In the genomic region with DNA sequence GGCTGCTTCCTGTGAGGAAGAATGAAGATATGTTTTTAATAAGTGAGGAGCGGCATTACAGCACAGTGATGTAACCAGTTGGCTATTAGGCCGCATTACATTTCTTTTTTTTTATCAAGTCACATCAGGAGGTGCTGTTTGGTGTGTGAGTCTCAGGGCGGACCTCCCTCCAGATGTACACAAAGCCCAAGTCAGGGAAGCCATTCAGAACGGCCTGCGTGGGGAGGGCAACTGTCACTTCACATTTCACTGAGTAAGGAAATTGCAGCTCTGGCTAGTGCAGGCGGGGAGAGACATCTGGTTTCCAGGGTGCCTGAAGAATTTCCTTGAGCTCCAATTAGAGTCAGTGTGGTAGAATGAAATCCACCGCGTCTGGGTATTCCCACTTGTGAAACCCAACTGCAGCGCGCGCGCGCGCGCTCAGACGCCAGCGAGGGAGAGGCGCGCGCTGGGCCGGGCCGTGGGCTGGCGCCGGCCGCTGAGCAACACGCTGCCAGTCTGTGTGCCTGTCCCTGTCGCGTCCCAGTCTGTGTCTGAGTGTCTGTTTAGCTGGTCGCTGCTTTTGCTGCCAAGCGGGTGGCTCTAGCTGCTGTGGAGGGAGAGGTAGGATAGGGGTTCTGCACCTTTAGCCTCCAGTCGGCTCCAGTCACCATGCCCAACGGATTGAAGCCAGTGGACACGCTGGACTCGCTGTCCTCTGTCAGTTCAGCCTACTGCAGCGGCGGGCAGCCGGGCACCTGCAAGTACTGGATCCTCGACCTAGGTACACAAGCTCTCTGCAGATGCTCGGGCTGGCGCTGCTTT, we compare ENCODE assay signal across 8 cellular contexts.
DNase-seq lines count a peak whose midpoint lies in the region; ATAC-seq lines count a peak whose summit lies in the region.

No MANE protein-coding gene starts in this region.

- ATAC-seq in left ventricle myocardium superior (peak; percentile 92), HG02973 (IDR thresholded peaks at IDR 0.05; ENCODE audit: unreplicated experiment) (no peak)

- DNase-seq in G401 (ENCODE audit: low spot score) (peak; percentile 57), amniotic stem cell (lab: John Stamatoyannopoulos, UW) (peak; percentile 90), left ventricle myocardium superior (peak; percentile 87), NCI-H82 (lab: John Stamatoyannopoulos, UW) (no peak)
- no peak for DNase-seq in activated CD8-positive, alpha-beta memory T cell treated with anti-CD3 and anti-CD28 coated beads, Interleukin-2, amount 50 U/mL, for 4 hours
- DNase-seq in activated CD4-positive, alpha-beta T cell treated with anti-CD3 and anti-CD28 coated beads for 48 hours: no peak

- H3K9ac ChIP-seq in rectal smooth muscle tissue (ENCODE audit: low read length): no peak overlapping the region

- H3K4me3 ChIP-seq in rectal smooth muscle tissue (ENCODE audit: low read length): peak overlapping the region; percentile 66

- in situ Hi-C loops in G401 (cut with HindIII; ENCODE audit: low sequenced_read_pairs): no loop called here

- intact Hi-C loops in left ventricle myocardium superior (cut with micrococcal nuclease): no loop called here

- H3K36me3 ChIP-seq in rectal smooth muscle tissue (ENCODE audit: control insufficient read depth, insufficient read depth, low read length): peaks cover 2% of the 10 kb centered on the region

- H3K4me1 ChIP-seq in rectal smooth muscle tissue (ENCODE audit: control insufficient read depth, insufficient read depth, low read length): peaks cover 23% of the 10 kb centered on the region

- H3K27ac ChIP-seq in rectal smooth muscle tissue (ENCODE audit: low read depth, low read length): peak overlapping the region; percentile 77

- H3K27me3 ChIP-seq in rectal smooth muscle tissue (ENCODE audit: control insufficient read depth, insufficient read depth, low read length): no peaks in the 10 kb centered on the region

Comparison
In these comparisons a context has a peak if more than half of its experiments do, and no peak if none do; other contexts are left out.
1. DNase-seq: peak in G401 (single experiment), amniotic stem cell (single experiment) and left ventricle myocardium superior (single experiment); none in activated CD8-positive, alpha-beta memory T cell treated with anti-CD3 and anti-CD28 coated beads, Interleukin-2, amount 50 U/mL, for 4 hours (single experiment), NCI-H82 (single experiment) and activated CD4-positive, alpha-beta T cell treated with anti-CD3 and anti-CD28 coated beads for 48 hours (single experiment).